In the genomic region with DNA sequence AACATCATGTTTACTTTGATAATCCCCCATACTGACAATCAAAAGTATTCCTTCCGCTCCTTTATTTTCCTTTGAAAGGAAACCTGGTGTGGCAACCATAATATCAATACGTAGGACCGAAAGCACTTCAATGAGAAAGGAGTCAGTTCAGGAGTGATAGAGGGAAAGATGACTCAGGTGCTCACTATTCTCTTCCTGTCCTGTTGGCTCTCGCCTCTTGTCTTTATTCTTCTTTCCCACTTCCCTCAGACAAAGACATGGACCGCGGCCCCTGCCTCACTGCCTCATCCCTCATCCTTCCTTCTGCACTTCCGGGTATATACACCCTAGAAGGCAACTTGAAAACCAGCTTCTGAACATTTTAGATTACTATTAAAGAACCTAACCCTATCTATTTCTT, we compare ENCODE assay signal across 22 cellular contexts. TPM values are rescaled to one million over a fixed set of nuclear protein-coding genes. Genes with fewer than 3 reads are reported as not detected.
DNase-seq lines count a peak whose midpoint lies in the region; ATAC-seq, FAIRE-seq and TF ChIP-seq lines count a peak whose summit lies in the region.
"Had no signal": no experiment of that assay in that cellular context is flagged by ENCODE, and none has a peak within 500 bp of the region (broad histone marks: within the 10 kb centered on the region; RNA-seq: fewer than 3 reads in every experiment).

No MANE protein-coding gene starts in this region.

- H4K8ac ChIP-seq in mesendoderm (ENCODE audit: low read depth, low read length): no peak overlapping the region

- no peak overlapping the region for H3K18ac ChIP-seq in mesendoderm (ENCODE audit: low read length)

- H3K79me2 ChIP-seq in mesendoderm (ENCODE audit: control insufficient read depth, insufficient read depth, low read length) (no peaks in the 10 kb centered on the region), mammary epithelial cell (ENCODE audit: insufficient read depth, low read length) (no peaks in the 10 kb centered on the region)

- H3K36me3 ChIP-seq in bronchial epithelial cell (ENCODE audit: control insufficient read depth, insufficient read depth, low read length) (no peaks in the 10 kb centered on the region), mesendoderm (ENCODE audit: control insufficient read depth, insufficient read depth, low read length) (no peaks in the 10 kb centered on the region), mammary epithelial cell (ENCODE audit: insufficient read depth, low read length) (no peaks in the 10 kb centered on the region), breast epithelium (no peaks in the 10 kb centered on the region)
- H3K36me3 ChIP-seq: BLaER1, Peyer's patch had no signal

- no peak overlapping the region for H2AFZ ChIP-seq in mammary epithelial cell (ENCODE audit: low read depth, low read length)

- H4K20me1 ChIP-seq in mammary epithelial cell (ENCODE audit: insufficient read depth, low read length): no peaks in the 10 kb centered on the region
- H4K20me1 ChIP-seq: BLaER1 had no signal

- TF ChIP-seq CTCF in bronchial epithelial cell (IDR thresholded peaks at IDR 0.05; ENCODE audit: insufficient read depth, low read length, severe bottlenecking) (no peak), mammary epithelial cell (conservative IDR thresholded peaks at IDR 0.05 in 1 of 2, IDR thresholded peaks at IDR 0.05 in 1 of 2; ENCODE audit: extremely low read depth in 1 of 2, insufficient read depth in 1 of 2, low read depth in 1 of 2, low read length in 2 of 2) (no peak), breast epithelium (IDR thresholded peaks at IDR 0.05) (no peak)

- in situ Hi-C loops in mammary epithelial cell (cut with MboI; ENCODE audit: low sequenced_read_pairs in 2 of 2): no loop called here

- no peak overlapping the region for H3K9ac ChIP-seq in mesendoderm (ENCODE audit: low read length)
- no peak overlapping the region for H3K9ac ChIP-seq in mammary epithelial cell (ENCODE audit: insufficient read depth, low read length)
- H3K9ac ChIP-seq: BLaER1, KMS-11 had no signal

- no peak overlapping the region for H2BK15ac ChIP-seq in mesendoderm (replicated peaks; ENCODE audit: low read depth)

- no peak overlapping the region for H2AK5ac ChIP-seq in mesendoderm (ENCODE audit: low read length)

- H2BK5ac ChIP-seq in mesendoderm (ENCODE audit: low read length): no peak overlapping the region

- H3K27me3 ChIP-seq in bronchial epithelial cell (ENCODE audit: control insufficient read depth, insufficient read depth, low read length) (no peaks in the 10 kb centered on the region), mesendoderm (ENCODE audit: insufficient read depth, low read length, poor library complexity) (no peaks in the 10 kb centered on the region), mammary epithelial cell (ENCODE audit: insufficient read depth, low read length) (no peaks in the 10 kb centered on the region), breast epithelium (no peaks in the 10 kb centered on the region)
- H3K27me3 ChIP-seq: BLaER1, Peyer's patch had no signal

- H3K9me3 ChIP-seq in mammary epithelial cell (replicated peaks; ENCODE audit: insufficient read depth, low read length) (no peaks in the 10 kb centered on the region), breast epithelium (no peaks in the 10 kb centered on the region)
- H3K9me3 ChIP-seq: BLaER1, Peyer's patch had no signal

- peaks cover 13% of the 10 kb centered on the region for H3K4me1 Mint-ChIP-seq in activated T-cell treated with anti-CD3 and anti-CD28 coated beads, Interleukin-2, amount 50 U/mL, for 4 hours (ENCODE audit: low read depth)

- CTCF ChIA-PET in mammary epithelial cell (lab: Charles Lee; ENCODE audit: low non-redundant PET): no interaction called here

- dilution Hi-C loops in mammary epithelial cell (cut with HindIII; ENCODE audit: low sequenced_read_pairs): no loop called here

- H3K4me3 Mint-ChIP-seq in activated T-cell treated with anti-CD3 and anti-CD28 coated beads, Interleukin-2, amount 50 U/mL, for 4 hours: peak overlapping the region; percentile 7
- H3K4me3 Mint-ChIP-seq: HFFc6 had no signal

- no peak overlapping the region for H2BK120ac ChIP-seq in mesendoderm (ENCODE audit: low read depth, low read length)

- H3K4me1 ChIP-seq in mesendoderm (ENCODE audit: control insufficient read depth, low read depth, low read length) (no peaks in the 10 kb centered on the region), mammary epithelial cell (ENCODE audit: insufficient read depth, low read length) (no peaks in the 10 kb centered on the region), breast epithelium (no peaks in the 10 kb centered on the region)
- H3K4me1 ChIP-seq: BLaER1, Peyer's patch had no signal

- H4K5ac ChIP-seq in mesendoderm (ENCODE audit: low read length): no peak overlapping the region

- H3K4ac ChIP-seq in mesendoderm (ENCODE audit: low read depth, low read length): no peak overlapping the region

- no peak overlapping the region for H3K23ac ChIP-seq in mesendoderm (ENCODE audit: low read length)

- intact Hi-C loops in mammary epithelial cell (cut with micrococcal nuclease) (no loop called here), breast epithelium (cut with DNase I; ENCODE audit: low total_unique reads) (no loop called here)

- no peak overlapping the region for H3K56ac ChIP-seq in mesendoderm (ENCODE audit: low read length)

- peaks cover 9% of the 10 kb centered on the region for H3K36me3 Mint-ChIP-seq in activated T-cell treated with anti-CD3 and anti-CD28 coated beads, Interleukin-2, amount 50 U/mL, for 4 hours (ENCODE audit: insufficient read depth)

- TF ChIP-seq POLR2A in breast epithelium (IDR thresholded peaks at IDR 0.05): no peak

- no peak for FAIRE-seq in bronchial epithelial cell (lab: Jason Lieb, UNC)
- FAIRE-seq: G401.6 had no signal

- H3K4me2 ChIP-seq in mesendoderm (ENCODE audit: low read length) (no peak overlapping the region), mammary epithelial cell (ENCODE audit: insufficient read depth, low read depth, low read length) (no peak overlapping the region)
- H3K4me2 ChIP-seq: BLaER1, KMS-11 had no signal

- no peak for DNase-seq in activated T-cell treated with anti-CD3 and anti-CD28 coated beads, Interleukin-2, amount 50 U/mL, for 4 hours
- DNase-seq in activated T-cell treated with anti-CD3 and anti-CD28 coated beads, Interleukin-2, amount 50 U/mL, for 1 hour: no peak
- DNase-seq in HPDE6-E6E7 (ENCODE audit: extremely low spot score) (peak; percentile 25), bronchial epithelial cell (ENCODE audit: low read depth) (peak; percentile 28), mesendoderm (peak; percentile 13), mammary epithelial cell (no peak), breast epithelium (ENCODE audit: low spot score in 2 of 2) (no peak)
- DNase-seq: CD4-positive, alpha-beta memory T cell; DMS79 treated with DMSO at 0.1 percent for 48 hours; H7; HFFc6; MV-4-11; NCI-H1694 treated with DMSO at 0.1 percent for 48 hours; NCI-H510A; NCI-H748 treated with DMSO at 0.1 percent for 48 hours; NK-92 treated with Interleukin-12 subunit alpha and Interleukin-12 subunit beta, amount 100 ng/mL, for 24 hours; Peyer's patch; Right ventricle myocardium superior had no signal

- H3K4me3 ChIP-seq in bronchial epithelial cell (ENCODE audit: low read depth, low read length) (no peak overlapping the region), mesendoderm (ENCODE audit: low read length) (no peak overlapping the region), mammary epithelial cell (replicated peaks in 1 of 3; ENCODE audit: insufficient read depth in 1 of 3, low read depth in 2 of 3, low read length in 3 of 3) (no peak overlapping the region), breast epithelium (no peak overlapping the region)
- H3K4me3 ChIP-seq: BLaER1, Peyer's patch had no signal

- no TSS peak for BruUV-seq in mammary epithelial cell (replicated peaks; lab: Mats Ljungman, UMichigan)

- H3K79me1 ChIP-seq in mesendoderm (ENCODE audit: low read length): no peaks in the 10 kb centered on the region

- no peaks in the 10 kb centered on the region for H3K27me3 Mint-ChIP-seq in activated T-cell treated with anti-CD3 and anti-CD28 coated beads, Interleukin-2, amount 50 U/mL, for 4 hours (ENCODE audit: low read depth)
- H3K27me3 Mint-ChIP-seq: CD4-positive, alpha-beta memory T cell had no signal

- WGBS in mesendoderm (ENCODE audit: extremely low coverage, insufficient coverage, low lambda C conversion rate): no CpG with 5 or more reads among the region's 7 CpGs
- WGBS in mammary epithelial cell (ENCODE audit: low coverage, missing lambda C conversion rate): 85% methylated on average over 7 of the region's 7 CpGs

- peaks cover 4% of the 10 kb centered on the region for H3K9me3 Mint-ChIP-seq in activated T-cell treated with anti-CD3 and anti-CD28 coated beads, Interleukin-2, amount 50 U/mL, for 4 hours
- H3K9me3 Mint-ChIP-seq: HFFc6 had no signal

- H3K27ac ChIP-seq in mesendoderm (ENCODE audit: low read depth, low read length) (no peak overlapping the region), mammary epithelial cell (ENCODE audit: insufficient read depth, low read depth, low read length) (no peak overlapping the region), breast epithelium (no peak overlapping the region)
- H3K27ac ChIP-seq: BLaER1, KMS-11, Peyer's patch had no signal

- ATAC-seq in activated T-cell treated with anti-CD3 and anti-CD28 coated beads, Interleukin-2, amount 50 U/mL, for 4 hours: peak in 1 of 2 donors; percentile 43

RNA-seq across cellular contexts. Expression of a gene that starts 49.8 kb away (rescaled TPM):
- total RNA-seq in activated T-cell treated with anti-CD3 and anti-CD28 coated beads, Interleukin-2, amount 50 U/mL, for 4 hours: 10 to 100 TPM in 2 of 3 donors, 1 to 10 TPM in 1; 7.4 to 21.9 (median 20.6) TPM
- not detected in 2 replicates for total RNA-seq in bronchial epithelial cell
- polyA plus RNA-seq in mesendoderm (2013, experiment 1 of 2): 0.39 TPM
- 0.15 TPM for polyA plus RNA-seq in mesendoderm (2013, experiment 2 of 2)
- not detected for total RNA-seq in mammary epithelial cell
- 0.06 TPM for polyA plus RNA-seq in mammary epithelial cell
- not detected for polyA minus RNA-seq in mammary epithelial cell
- total RNA-seq in breast epithelium: under 1 TPM in 1 of 3 donors, not detected in 2; 0.73 TPM
- total RNA-seq: H7, HT-29, Right ventricle myocardium superior had no signal

Comparison
In these comparisons a context has a peak if more than half of its experiments do, and no peak if none do; other contexts are left out.
1. DNase-seq: peak in HPDE6-E6E7 (single experiment), bronchial epithelial cell (single experiment) and mesendoderm (single experiment); none in activated T-cell treated with anti-CD3 and anti-CD28 coated beads, Interleukin-2, amount 50 U/mL, for 4 hours (single experiment), activated T-cell treated with anti-CD3 and anti-CD28 coated beads, Interleukin-2, amount 50 U/mL, for 1 hour (single experiment), mammary epithelial cell (single experiment) and breast epithelium (0 of 2).